In genomic region chr3:196688349-196688748, GRCh38 we compare ENCODE assay signal across 8 cellular contexts. TPM values are rescaled to one million over a fixed set of nuclear protein-coding genes. Genes with fewer than 3 reads are reported as not detected.
DNase-seq lines count a peak whose midpoint lies in the region; ATAC-seq and TF ChIP-seq lines count a peak whose summit lies in the region.

No MANE protein-coding gene starts in this region.

- TF ChIP-seq CTCF in omental fat pad (IDR thresholded peaks at IDR 0.05): no peak

- H3K36me3 Mint-ChIP-seq in naive thymus-derived CD8-positive, alpha-beta T cell: no peaks in the 10 kb centered on the region
- H3K36me3 Mint-ChIP-seq in activated CD4-positive, alpha-beta memory T cell treated with anti-CD3 and anti-CD28 coated beads for 36 hours: no peaks in the 10 kb centered on the region

- DNase-seq in GF-D8 (lab: John Stamatoyannopoulos, UW) (peak; percentile 97), NCI-H748 (lab: John Stamatoyannopoulos, UW; ENCODE audit: unreplicated experiment) (peak; percentile 23), epithelial cell of prostate (ENCODE audit: low read depth, low spot score) (no peak), omental fat pad (ENCODE audit: low spot score) (no peak), retina (no peak)
- DNase-seq in naive thymus-derived CD8-positive, alpha-beta T cell: no peak
- no peak for DNase-seq in activated CD4-positive, alpha-beta memory T cell treated with anti-CD3 and anti-CD28 coated beads for 36 hours

- H3K9me3 Mint-ChIP-seq in naive thymus-derived CD8-positive, alpha-beta T cell: no peaks in the 10 kb centered on the region
- no peaks in the 10 kb centered on the region for H3K9me3 Mint-ChIP-seq in activated CD4-positive, alpha-beta memory T cell treated with anti-CD3 and anti-CD28 coated beads for 36 hours

- ATAC-seq in omental fat pad (ENCODE audit: low FRiP score) (peak; percentile 92), HG03457 (IDR thresholded peaks at IDR 0.05; ENCODE audit: unreplicated experiment) (no peak)
- no peak for ATAC-seq in naive thymus-derived CD8-positive, alpha-beta T cell

- CTCF ChIA-PET in activated CD4-positive, alpha-beta memory T cell treated with anti-CD3 and anti-CD28 coated beads for 36 hours (lab: Charles Lee): interaction anchor here (1.3 to 9.0 kb wide), 4 partner anchors 8 to 149 kb away, joined by 3 to 294 read pairs (median 5); no protein-coding TSS in a partner anchor

- peak overlapping the region in 1 of 10 donors; percentile 39 for H3K4me3 Mint-ChIP-seq in naive thymus-derived CD8-positive, alpha-beta T cell
- no peak overlapping the region for H3K4me3 Mint-ChIP-seq in activated CD4-positive, alpha-beta memory T cell treated with anti-CD3 and anti-CD28 coated beads for 36 hours

- peak overlapping the region in 3 of 10 donors; percentile 17 to 35 (median 29) for H3K27ac Mint-ChIP-seq in naive thymus-derived CD8-positive, alpha-beta T cell
- no peak overlapping the region for H3K27ac Mint-ChIP-seq in activated CD4-positive, alpha-beta memory T cell treated with anti-CD3 and anti-CD28 coated beads for 36 hours

- H3K27ac ChIP-seq in epithelial cell of prostate: peak overlapping the region; percentile 44

- intact Hi-C loops in activated CD4-positive, alpha-beta memory T cell treated with anti-CD3 and anti-CD28 coated beads for 36 hours (cut with micrococcal nuclease): no loop called here

- H3K4me1 Mint-ChIP-seq in naive thymus-derived CD8-positive, alpha-beta T cell: peaks cover 3 to 28% (median 15%) of the 10 kb centered on the region in 4 donors
- H3K4me1 Mint-ChIP-seq in activated CD4-positive, alpha-beta memory T cell treated with anti-CD3 and anti-CD28 coated beads for 36 hours (ENCODE audit: low read depth): peaks cover 13% of the 10 kb centered on the region

- H3K27me3 Mint-ChIP-seq in naive thymus-derived CD8-positive, alpha-beta T cell: no peaks in the 10 kb centered on the region
- H3K27me3 Mint-ChIP-seq in activated CD4-positive, alpha-beta memory T cell treated with anti-CD3 and anti-CD28 coated beads for 36 hours: no peaks in the 10 kb centered on the region

- POLR2A ChIA-PET in naive thymus-derived CD8-positive, alpha-beta T cell (lab: Charles Lee): interaction anchor here (0.6 to 1.3 kb wide), 3 partner anchors 90 to 179 kb away, joined by 3 to 7 read pairs (median 3); partner anchors contain the start of gene SENP5
- POLR2A ChIA-PET in activated CD4-positive, alpha-beta memory T cell treated with anti-CD3 and anti-CD28 coated beads for 36 hours (lab: Charles Lee): no interaction called here

RNA-seq across cellular contexts. Expression of gene CEP19, which starts 23.7 kb away (rescaled TPM):
- 1 to 10 TPM in 2 of 4 donors, under 1 TPM in 2; 0.94 to 2.5 (median 1.2) TPM for total RNA-seq in omental fat pad
- total RNA-seq in naive thymus-derived CD8-positive, alpha-beta T cell: 1 to 10 TPM; 4.6 to 5.1 TPM
- polyA plus RNA-seq in naive thymus-derived CD8-positive, alpha-beta T cell: 1 to 10 TPM; 4.4 to 6.9 (median 4.6) TPM
- 1 to 10 TPM; 6.5 to 6.6 TPM for total RNA-seq in activated CD4-positive, alpha-beta memory T cell treated with anti-CD3 and anti-CD28 coated beads for 36 hours

RNA-seq across cellular contexts. Expression of gene PIGX, which starts 23.8 kb away (rescaled TPM):
- 10 to 100 TPM; 13.0 to 19.4 (median 15.6) TPM for total RNA-seq in omental fat pad
- total RNA-seq in naive thymus-derived CD8-positive, alpha-beta T cell: 10 to 100 TPM; 15.6 to 16.2 TPM
- 10 to 100 TPM; 28.9 to 32.6 (median 32.1) TPM for polyA plus RNA-seq in naive thymus-derived CD8-positive, alpha-beta T cell
- 10 to 100 TPM; 47.5 to 49.2 TPM for total RNA-seq in activated CD4-positive, alpha-beta memory T cell treated with anti-CD3 and anti-CD28 coated beads for 36 hours

RNA-seq across cellular contexts. Expression of gene NRROS, which starts 48.9 kb away (rescaled TPM):
- total RNA-seq in omental fat pad: 10 to 100 TPM in 3 of 4 donors, 1 to 10 TPM in 1; 4.3 to 21.0 (median 19.4) TPM
- total RNA-seq in naive thymus-derived CD8-positive, alpha-beta T cell: 1 to 10 TPM; 3.4 to 4.1 TPM
- polyA plus RNA-seq in naive thymus-derived CD8-positive, alpha-beta T cell: under 1 TPM; 0.29 to 0.92 (median 0.87) TPM
- total RNA-seq in activated CD4-positive, alpha-beta memory T cell treated with anti-CD3 and anti-CD28 coated beads for 36 hours: 10 to 100 TPM; 24.5 to 25.3 TPM

RNA-seq across cellular contexts. Expression of gene PAK2, which starts 51.3 kb away (rescaled TPM):
- 100 to 1,000 TPM in 1 of 4 donors, 10 to 100 TPM in 3; 50.3 to 108 (median 81.0) TPM for total RNA-seq in omental fat pad
- total RNA-seq in naive thymus-derived CD8-positive, alpha-beta T cell: 10 to 100 TPM; 76.6 to 81.0 TPM
- polyA plus RNA-seq in naive thymus-derived CD8-positive, alpha-beta T cell: 10 to 100 TPM; 28.4 to 30.3 (median 30.1) TPM
- 100 to 1,000 TPM in 1 of 2 experiments, 10 to 100 TPM in 1; 98.4 to 101 TPM for total RNA-seq in activated CD4-positive, alpha-beta memory T cell treated with anti-CD3 and anti-CD28 coated beads for 36 hours

Comparison
In these comparisons a context has a peak if more than half of its experiments do, and no peak if none do; other contexts are left out.
1. DNase-seq: peak in GF-D8 (single experiment) and NCI-H748 (single experiment); none in epithelial cell of prostate (single experiment), omental fat pad (single experiment), retina (single experiment), naive thymus-derived CD8-positive, alpha-beta T cell (0 of 10) and activated CD4-positive, alpha-beta memory T cell treated with anti-CD3 and anti-CD28 coated beads for 36 hours (single experiment).